ENCODE assay signal across 6 cellular contexts in the genomic region with DNA sequence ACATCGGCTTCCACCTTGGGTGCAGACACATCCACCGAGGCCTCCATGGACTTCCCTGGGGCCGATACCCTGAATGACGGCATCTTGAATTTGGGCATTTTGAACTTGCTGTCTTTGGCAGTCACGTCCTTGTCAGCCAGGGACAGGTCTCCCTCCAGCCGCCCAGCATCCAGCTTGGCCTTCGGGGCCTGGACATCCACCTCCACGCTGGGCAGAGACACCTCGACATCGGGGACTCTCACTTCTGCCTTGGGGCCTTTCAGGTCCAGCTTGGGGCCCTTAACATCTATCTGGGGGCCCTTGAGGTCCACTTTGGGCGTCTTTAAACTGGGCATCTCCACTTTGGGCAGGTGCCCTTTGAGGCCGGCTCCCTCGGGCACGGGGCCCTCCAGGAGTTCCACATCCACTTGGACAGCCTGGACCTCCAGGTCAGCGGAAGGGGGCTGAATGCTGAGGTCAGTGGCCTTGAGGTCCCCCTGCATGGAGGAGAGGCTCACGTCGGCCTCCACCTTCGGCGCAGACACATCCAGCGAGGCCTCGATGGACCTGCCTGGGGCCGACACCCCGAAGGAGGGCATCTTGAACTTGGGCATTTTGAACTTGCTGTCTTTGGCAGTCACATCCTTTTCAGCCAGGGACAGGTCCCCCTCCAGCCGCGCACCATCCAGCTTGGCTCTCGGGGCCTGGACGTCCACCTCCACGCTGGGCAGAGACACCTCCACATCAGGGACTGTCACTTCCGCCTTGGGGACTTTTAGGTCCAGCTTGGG. TPM values are rescaled to one million over a fixed set of nuclear protein-coding genes. Genes with fewer than 3 reads are reported as not detected.
"Had no signal": no experiment of that assay in that cellular context is flagged by ENCODE, and none has a peak within 500 bp of the region (broad histone marks: within the 10 kb centered on the region; RNA-seq: fewer than 3 reads in every experiment).

No MANE protein-coding gene starts in this region.

RNA-seq across cellular contexts. Expression of gene PLD4, which starts 19.9 kb away (rescaled TPM):
- total RNA-seq: HepG2, IMR-90, NCI-H460, PC-9, RPMI7951, SK-MEL-5 had no signal
- polyA plus RNA-seq: HepG2 had no signal
